Comparison of ENCODE assay signal across 16 cellular contexts in the genomic region with DNA sequence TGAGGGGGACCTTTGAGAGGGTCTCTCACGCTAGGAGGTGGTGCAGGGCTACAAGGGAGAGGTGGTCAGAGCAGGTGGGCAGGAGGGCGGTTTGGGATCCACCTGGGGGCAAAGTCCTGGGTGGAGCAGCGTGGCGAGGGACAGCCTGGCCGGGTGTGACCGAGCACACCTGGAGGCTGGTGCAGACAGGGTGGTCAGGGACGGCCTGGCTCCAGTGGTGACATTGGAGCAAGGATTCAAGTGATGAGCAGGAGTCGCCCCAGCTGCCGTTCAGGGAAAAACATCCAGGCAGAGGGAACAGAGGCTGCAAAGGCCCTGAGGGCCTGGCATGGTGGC. TPM values are rescaled to one million over a fixed set of nuclear protein-coding genes. Genes with fewer than 3 reads are reported as not detected.
DNase-seq lines count a peak whose midpoint lies in the region; TF ChIP-seq lines count a peak whose summit lies in the region.
"Had no signal": no experiment of that assay in that cellular context is flagged by ENCODE, and none has a peak within 500 bp of the region (broad histone marks: within the 10 kb centered on the region; RNA-seq: fewer than 3 reads in every experiment).

No MANE protein-coding gene starts in this region.

- no peak overlapping the region for H2BK12ac ChIP-seq in mesenchymal stem cell (ENCODE audit: low read length in 2 of 2)

- H2AK5ac ChIP-seq in mesenchymal stem cell (ENCODE audit: low read length, severe bottlenecking): no peak overlapping the region

- TF ChIP-seq CTCF in 22Rv1 (IDR thresholded peaks at IDR 0.05) (no peak), ascending aorta (IDR thresholded peaks at IDR 0.05) (no peak)

- no peak overlapping the region for H2BK120ac ChIP-seq in mesenchymal stem cell (ENCODE audit: low read depth, low read length)

- 83% methylated on average over 9 of the region's 9 CpGs for WGBS in mesenchymal stem cell

- H3K4me3 ChIP-seq in ascending aorta (no peak overlapping the region), mesenchymal stem cell (ENCODE audit: insufficient read depth in 1 of 2, low read depth in 1 of 2, low read length in 2 of 2) (no peak overlapping the region), rectal smooth muscle tissue (ENCODE audit: low read length) (no peak overlapping the region)
- H3K4me3 ChIP-seq: SJCRH30 had no signal

- peak overlapping the region; percentile 28 for H4K91ac ChIP-seq in mesenchymal stem cell (ENCODE audit: low read length)

- H3K14ac ChIP-seq in mesenchymal stem cell (ENCODE audit: low read length in 2 of 2): no peak overlapping the region

- H3K4me1 ChIP-seq in ascending aorta (peaks cover 5 to 9% of the 10 kb centered on the region in 2 donors), mesenchymal stem cell (ENCODE audit: control insufficient read depth, insufficient read depth, low read depth, low read length) (peaks cover 3% of the 10 kb centered on the region), rectal smooth muscle tissue (ENCODE audit: control insufficient read depth, insufficient read depth, low read length) (peaks cover 9% of the 10 kb centered on the region)
- H3K4me1 ChIP-seq: SJCRH30 had no signal

- H2AFZ ChIP-seq in mesenchymal stem cell (ENCODE audit: low read depth, low read length): no peak overlapping the region

- H4K8ac ChIP-seq in mesenchymal stem cell (ENCODE audit: low read length): no peak overlapping the region

- H3K18ac ChIP-seq in mesenchymal stem cell (ENCODE audit: low read depth in 1 of 2, low read length in 2 of 2): no peak overlapping the region

- H3K9me3 ChIP-seq in ascending aorta: no peaks in the 10 kb centered on the region
- no peaks in the 10 kb centered on the region for H3K9me3 ChIP-seq in mesenchymal stem cell (ENCODE audit: control insufficient read depth, low read length)
- H3K9me3 ChIP-seq: SJCRH30 had no signal

- no peaks in the 10 kb centered on the region for H3K27me3 ChIP-seq in ascending aorta
- no peaks in the 10 kb centered on the region for H3K27me3 ChIP-seq in mesenchymal stem cell (ENCODE audit: control insufficient read depth in 1 of 2, insufficient read depth in 1 of 2, low read length in 2 of 2)
- no peaks in the 10 kb centered on the region for H3K27me3 ChIP-seq in rectal smooth muscle tissue (ENCODE audit: control insufficient read depth, insufficient read depth, low read length)
- H3K27me3 ChIP-seq: SJCRH30 had no signal

- DNase-seq in ascending aorta (ENCODE audit: low spot score in 2 of 2) (no peak), mesenchymal stem cell (no peak), NCI-H526 treated with DMSO at 0.1 percent for 48 hours (lab: John Stamatoyannopoulos, UW) (no peak), 8988T (no peak), NCI-H1417 (lab: John Stamatoyannopoulos, UW) (no peak), NCI-H345 (lab: John Stamatoyannopoulos, UW) (no peak)
- DNase-seq: CD4-positive, CD25-positive, alpha-beta regulatory T cell; Karpas-422; MM.1S; NCI-H1105; NCI-H187 treated with DMSO at 0.1 percent for 48 hours; NCI-H2171 treated with DMSO at 0.1 percent for 48 hours; NCI-H510A; SJCRH30 had no signal

- no peak overlapping the region for H3K23ac ChIP-seq in mesenchymal stem cell (ENCODE audit: low read length in 2 of 2)

- peak overlapping the region; percentile 30 for H3K27ac ChIP-seq in 22Rv1
- H3K27ac ChIP-seq in ascending aorta: peak overlapping the region; percentile 47 to 75
- H3K27ac ChIP-seq in mesenchymal stem cell (ENCODE audit: low read length, poor library complexity, severe bottlenecking): no peak overlapping the region
- peak overlapping the region; percentile 52 for H3K27ac ChIP-seq in rectal smooth muscle tissue (ENCODE audit: low read depth, low read length)
- H3K27ac ChIP-seq: SJCRH30 had no signal

- no peak overlapping the region for H2BK15ac ChIP-seq in mesenchymal stem cell (ENCODE audit: low read depth, poor library complexity, severe bottlenecking)

- intact Hi-C loops in ascending aorta (cut with DNase I): no loop called here

- no peak overlapping the region for H3K4me2 ChIP-seq in mesenchymal stem cell (ENCODE audit: low read length, poor library complexity, severe bottlenecking)

- peaks cover 24% of the 10 kb centered on the region for H3K79me1 ChIP-seq in mesenchymal stem cell (replicated peaks; ENCODE audit: low read length, poor library complexity, severe bottlenecking)

- H3K36me3 ChIP-seq in ascending aorta: peaks cover 5 to 16% of the 10 kb centered on the region in 2 donors
- peaks cover 24 to 40% of the 10 kb centered on the region in 2 experiments for H3K36me3 ChIP-seq in mesenchymal stem cell (ENCODE audit: control insufficient read depth in 1 of 2, insufficient read depth in 2 of 2, low read depth in 1 of 2, low read length in 2 of 2)
- H3K36me3 ChIP-seq in rectal smooth muscle tissue (ENCODE audit: control insufficient read depth, insufficient read depth, low read length): no peaks in the 10 kb centered on the region

- H3K9ac ChIP-seq in mesenchymal stem cell (ENCODE audit: low read length): no peak overlapping the region
- no peak overlapping the region for H3K9ac ChIP-seq in rectal smooth muscle tissue (ENCODE audit: low read length)

- H2BK5ac ChIP-seq in mesenchymal stem cell (ENCODE audit: low read depth, low read length, poor library complexity, severe bottlenecking): no peak overlapping the region

- no peak overlapping the region for H3K4ac ChIP-seq in mesenchymal stem cell (ENCODE audit: low read depth in 1 of 2, low read length in 2 of 2)

RNA-seq across cellular contexts. Expression of gene CLIP2, which starts 36.0 kb away (rescaled TPM):
- 50.2 TPM for total RNA-seq in ascending aorta
- 68.2 TPM for polyA plus RNA-seq in mesenchymal stem cell (2013, experiment 1 of 2)
- polyA plus RNA-seq in mesenchymal stem cell (2013, experiment 2 of 2): 63.3 TPM
